28 cellular contexts compared by ENCODE assay signal in genomic region chr13:106277483-106278154, GRCh38.
DNase-seq lines count a peak whose midpoint lies in the region; ATAC-seq, FAIRE-seq and TF ChIP-seq lines count a peak whose summit lies in the region.
"Had no signal": no experiment of that assay in that cellular context is flagged by ENCODE, and none has a peak within 500 bp of the region (broad histone marks: within the 10 kb centered on the region; RNA-seq: fewer than 3 reads in every experiment).

No MANE protein-coding gene starts in this region.

- H3K79me2 ChIP-seq in Karpas-422 (ENCODE audit: low read length), result no peaks in the 10 kb centered on the region

- no peak for TF ChIP-seq CTCF in right atrium auricular region (IDR thresholded peaks at IDR 0.05)
- no peak for TF ChIP-seq CTCF in body of pancreas (IDR thresholded peaks at IDR 0.05)
- TF ChIP-seq CTCF in pancreas (IDR thresholded peaks at IDR 0.05), result no peak

- no peaks in the 10 kb centered on the region for H4K20me1 ChIP-seq in Karpas-422 (ENCODE audit: insufficient read depth, low read depth, low read length)

- ATAC-seq in Right ventricle myocardium inferior (peak; percentile 75), left cardiac atrium (peak; percentile 44 to 81), body of pancreas (no peak), pancreas (no peak)
- ATAC-seq: A549; CD8-positive, alpha-beta T cell; HepG2; left lung; sciatic nerve had no signal

- H3K4me1 ChIP-seq in right atrium auricular region (no peaks in the 10 kb centered on the region), body of pancreas (no peaks in the 10 kb centered on the region), Karpas-422 (ENCODE audit: low read length) (no peaks in the 10 kb centered on the region), pancreas (no peaks in the 10 kb centered on the region)
- H3K4me1 ChIP-seq: A549, HAP-1, left lung, tibial nerve had no signal

- no peak overlapping the region for H3K27ac ChIP-seq in right atrium auricular region
- no peak overlapping the region for H3K27ac ChIP-seq in body of pancreas
- H3K27ac ChIP-seq in Karpas-422 (ENCODE audit: low read length), result no peak overlapping the region
- H3K27ac ChIP-seq in pancreas, result no peak overlapping the region
- H3K27ac ChIP-seq: A549, coronary artery, left lung, tibial nerve had no signal

- H3K27me3 ChIP-seq in right atrium auricular region (no peaks in the 10 kb centered on the region), body of pancreas (no peaks in the 10 kb centered on the region), Karpas-422 (ENCODE audit: low read length) (0 out of 2 replicates have a peak, but pooled peaks cover 3% of the 10 kb centered on the region), pancreas (no peaks in the 10 kb centered on the region)
- H3K27me3 ChIP-seq: left lung, tibial nerve had no signal

- no peak for DNase-seq in Right ventricle myocardium inferior (ENCODE audit: missing footprints)
- no peak for DNase-seq in right atrium auricular region (ENCODE audit: low spot score)
- peak; percentile 42 for DNase-seq in astrocyte of the hippocampus (ENCODE audit: low read depth, low spot score)
- DNase-seq in left cardiac atrium, result peak; percentile 32
- DNase-seq in superior temporal gyrus (ENCODE audit: extremely low spot score), result peak; percentile 31
- no peak for DNase-seq in body of pancreas
- no peak for DNase-seq in Karpas-422
- DNase-seq in pancreas, result no peak
- DNase-seq: activated CD4-positive, alpha-beta T cell treated with anti-CD3 and anti-CD28 coated beads for 48 hours; activated T-cell treated with anti-CD3 and anti-CD28 coated beads for 4 hours; AML-193; CD8-positive, alpha-beta T cell; DMS53; effector memory CD4-positive, alpha-beta T cell; left lung; NCI-H1436; NCI-H2107; NCI-H345; SHP77 treated with DMSO at 0.1 percent for 48 hours; stimulated activated CD4-positive, alpha-beta T cell treated with anti-CD3 and anti-CD28 coated beads, Interleukin-4, amount 100 ng/mL, for 24 hours had no signal

- FAIRE-seq in pancreas (lab: Jason Lieb, UNC), result no peak
- FAIRE-seq: A549, G401.6, HepG2, islet of Langerhans had no signal

- H3K4me2 ChIP-seq in Karpas-422 (ENCODE audit: low read depth, low read length, poor library complexity, severe bottlenecking), result no peak overlapping the region
- H3K4me2 ChIP-seq: A549 had no signal

- H3K9ac ChIP-seq in Karpas-422 (ENCODE audit: low read length), result no peak overlapping the region

- WGBS in body of pancreas, 2 donors, result 62 to 64% methylated on average over 10 of the region's 10 CpGs
- WGBS in pancreas, 2 donors, result 62% methylated on average over 10 of the region's 10 CpGs

- H2AFZ ChIP-seq in Karpas-422 (ENCODE audit: low read length), result no peak overlapping the region

- H3K36me3 ChIP-seq in right atrium auricular region (no peaks in the 10 kb centered on the region), body of pancreas (replicated peaks in 1 of 2; ENCODE audit: insufficient read depth in 1 of 2, low read depth in 2 of 2) (no peaks in the 10 kb centered on the region), Karpas-422 (ENCODE audit: insufficient read depth, low read length) (no peaks in the 10 kb centered on the region), pancreas (no peaks in the 10 kb centered on the region)
- H3K36me3 ChIP-seq: HAP-1, left lung, tibial nerve had no signal

- peaks cover 0 to 7% of the 10 kb centered on the region in 2 donors for H3K9me3 ChIP-seq in right atrium auricular region
- no peaks in the 10 kb centered on the region for H3K9me3 ChIP-seq in body of pancreas
- 0 out of 2 replicates have a peak, but pooled peaks cover 7% of the 10 kb centered on the region for H3K9me3 ChIP-seq in Karpas-422 (ENCODE audit: low read length)
- H3K9me3 ChIP-seq in pancreas, result no peaks in the 10 kb centered on the region
- H3K9me3 ChIP-seq: HAP-1, left lung had no signal

- no peak for TF ChIP-seq POLR2A in body of pancreas (IDR thresholded peaks at IDR 0.05)

- intact Hi-C loops in Right ventricle myocardium inferior (cut with DNase I) (no loop called here), left cardiac atrium (cut with DNase I) (no loop called here), body of pancreas (cut with DNase I) (no loop called here), pancreas (cut with DNase I) (no loop called here)

- H3K4me3 ChIP-seq in right atrium auricular region (no peak overlapping the region), body of pancreas (no peak overlapping the region), Karpas-422 (ENCODE audit: low read length) (no peak overlapping the region), pancreas (no peak overlapping the region)
- H3K4me3 ChIP-seq: A549, coronary artery, HAP-1, left lung, tibial nerve had no signal

- no peaks in the 10 kb centered on the region for H3K9me2 ChIP-seq in Karpas-422 (replicated peaks; ENCODE audit: insufficient read depth, low read length)

Comparison
In these comparisons a context has a peak if more than half of its experiments do, and no peak if none do; other contexts are left out.
1. DNase-seq: peak in astrocyte of the hippocampus (single experiment), left cardiac atrium (single experiment) and superior temporal gyrus (single experiment); none in Right ventricle myocardium inferior (single experiment), right atrium auricular region (single experiment), body of pancreas (0 of 4), Karpas-422 (single experiment) and pancreas (0 of 6).
2. ATAC-seq: peak in Right ventricle myocardium inferior (single experiment) and left cardiac atrium (2 of 2); none in body of pancreas (single experiment) and pancreas (0 of 4).